Comparison of ENCODE assay signal across 8 cellular contexts in the genomic region with DNA sequence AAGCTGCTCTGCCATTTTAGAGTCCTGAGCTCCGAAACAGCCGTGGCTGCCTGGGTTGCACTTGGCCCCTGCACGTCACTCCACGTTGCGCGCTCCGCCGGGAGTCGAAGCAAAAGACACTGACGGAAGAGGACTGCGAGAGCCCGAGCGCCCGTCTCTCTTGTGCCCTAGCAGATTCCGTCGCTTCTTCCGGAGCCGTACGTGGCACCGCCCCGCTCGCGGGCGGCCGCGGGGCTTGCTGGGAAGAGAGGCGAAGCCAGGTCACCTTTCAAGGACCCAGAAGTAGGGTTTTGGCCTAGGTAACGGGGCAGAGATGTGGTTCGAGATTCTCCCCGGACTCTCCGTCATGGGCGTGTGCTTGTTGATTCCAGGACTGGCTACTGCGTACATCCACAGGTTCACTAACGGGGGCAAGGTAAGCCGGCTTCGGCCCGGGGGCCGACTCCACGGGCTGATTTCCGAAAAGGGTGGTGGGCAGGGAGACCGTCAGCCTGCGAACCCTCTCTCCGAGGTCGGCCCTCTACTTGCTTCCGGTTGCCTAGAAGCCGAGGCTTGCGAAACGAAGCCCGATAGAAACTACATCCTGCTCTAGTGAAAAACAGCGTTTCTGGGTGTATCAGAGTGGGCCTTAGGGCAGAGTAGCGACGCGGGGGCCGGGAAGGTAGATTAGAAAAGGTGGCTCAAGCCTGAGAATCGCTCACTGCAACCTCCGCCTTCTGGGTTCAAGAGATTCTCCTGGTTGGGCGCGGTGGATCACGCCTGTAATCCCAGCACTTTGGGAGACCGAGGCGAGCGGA.
DNase-seq lines count a peak whose midpoint lies in the region; TF ChIP-seq lines count a peak whose summit lies in the region.

A gene (plus strand): TSS at position 234 of the 797 bp plus-strand sequence. CDS start 80 bp downstream, at position 314.
A gene (minus strand): TSS at position 135 of the 797 bp plus-strand sequence. CDS start 120 bp downstream, at position 15.

- peaks cover 4% of the 10 kb centered on the region for H3K36me3 Mint-ChIP-seq in nephron (ENCODE audit: low read depth)
- H3K36me3 Mint-ChIP-seq in stimulated activated naive CD8-positive, alpha-beta T cell treated with anti-CD3 and anti-CD28 coated beads, Interleukin-15, Interleukin-2, amounts not matched to agents 100 ng/mL and 50 ng/mL, for 24 hours (ENCODE audit: low read depth), result peaks cover 18% of the 10 kb centered on the region

- H3K27me3 Mint-ChIP-seq in nephron (ENCODE audit: low read depth), result no peaks in the 10 kb centered on the region
- H3K27me3 Mint-ChIP-seq in stimulated activated naive CD8-positive, alpha-beta T cell treated with anti-CD3 and anti-CD28 coated beads, Interleukin-15, Interleukin-2, amounts not matched to agents 100 ng/mL and 50 ng/mL, for 24 hours, result no peaks in the 10 kb centered on the region

- peak; percentile 83 for DNase-seq in EL
- DNase-seq in GOT3 (lab: John Stamatoyannopoulos, UW), result peak; percentile 36
- DNase-seq in LNCaP clone FGC (ENCODE audit: low read depth), result peak; percentile 70
- peak; percentile 75 for DNase-seq in activated T-helper 9 cell treated with anti-CD3 and anti-CD28 coated beads, Interleukin-2, amount 50 U/mL, for 16 hours (ENCODE audit: low read depth)
- peak; percentile 73 for DNase-seq in fibroblast of peridontal ligament (ENCODE audit: extremely low read depth)

- H3K4me3 ChIP-seq in LNCaP clone FGC (ENCODE audit: low read depth, low read length), result peak within 1 kb of the TSS; percentile 81

- peak within 1 kb of the TSS; percentile 71 to 96 (median 75) for H3K27ac Mint-ChIP-seq in nephron
- peak within 1 kb of the TSS; percentile 100 for H3K27ac Mint-ChIP-seq in stimulated activated naive CD8-positive, alpha-beta T cell treated with anti-CD3 and anti-CD28 coated beads, Interleukin-15, Interleukin-2, amounts not matched to agents 100 ng/mL and 50 ng/mL, for 24 hours

- peaks cover 14% of the 10 kb centered on the region for H3K4me1 Mint-ChIP-seq in nephron
- H3K4me1 Mint-ChIP-seq in stimulated activated naive CD8-positive, alpha-beta T cell treated with anti-CD3 and anti-CD28 coated beads, Interleukin-15, Interleukin-2, amounts not matched to agents 100 ng/mL and 50 ng/mL, for 24 hours (ENCODE audit: low read depth), result peaks cover 22% of the 10 kb centered on the region

- no peaks in the 10 kb centered on the region for H3K9me3 Mint-ChIP-seq in nephron
- H3K9me3 Mint-ChIP-seq in stimulated activated naive CD8-positive, alpha-beta T cell treated with anti-CD3 and anti-CD28 coated beads, Interleukin-15, Interleukin-2, amounts not matched to agents 100 ng/mL and 50 ng/mL, for 24 hours, result no peaks in the 10 kb centered on the region

- H3K4me3 Mint-ChIP-seq in nephron, result peak within 1 kb of the TSS; percentile 92 to 95 (median 94)
- H3K4me3 Mint-ChIP-seq in stimulated activated naive CD8-positive, alpha-beta T cell treated with anti-CD3 and anti-CD28 coated beads, Interleukin-15, Interleukin-2, amounts not matched to agents 100 ng/mL and 50 ng/mL, for 24 hours, result peak within 1 kb of the TSS; percentile 100

- TF ChIP-seq POLR2A in Raji (IDR thresholded peaks at IDR 0.05; ENCODE audit: insufficient read depth, low read depth, low read length), result peak; percentile 91

- TF ChIP-seq CTCF in LNCaP clone FGC (IDR thresholded peaks at IDR 0.05; ENCODE audit: control insufficient read depth, extremely low read depth, insufficient read depth) (no peak), nephron (IDR thresholded peaks at IDR 0.05; ENCODE audit: unreplicated experiment in 3 of 3) (no peak)

Comparison
In these comparisons a context has a peak if more than half of its experiments do, and no peak if none do; other contexts are left out.
1. Peak in every context shown above with its lines: DNase-seq and H3K4me3 ChIP-seq.